In the genomic region with DNA sequence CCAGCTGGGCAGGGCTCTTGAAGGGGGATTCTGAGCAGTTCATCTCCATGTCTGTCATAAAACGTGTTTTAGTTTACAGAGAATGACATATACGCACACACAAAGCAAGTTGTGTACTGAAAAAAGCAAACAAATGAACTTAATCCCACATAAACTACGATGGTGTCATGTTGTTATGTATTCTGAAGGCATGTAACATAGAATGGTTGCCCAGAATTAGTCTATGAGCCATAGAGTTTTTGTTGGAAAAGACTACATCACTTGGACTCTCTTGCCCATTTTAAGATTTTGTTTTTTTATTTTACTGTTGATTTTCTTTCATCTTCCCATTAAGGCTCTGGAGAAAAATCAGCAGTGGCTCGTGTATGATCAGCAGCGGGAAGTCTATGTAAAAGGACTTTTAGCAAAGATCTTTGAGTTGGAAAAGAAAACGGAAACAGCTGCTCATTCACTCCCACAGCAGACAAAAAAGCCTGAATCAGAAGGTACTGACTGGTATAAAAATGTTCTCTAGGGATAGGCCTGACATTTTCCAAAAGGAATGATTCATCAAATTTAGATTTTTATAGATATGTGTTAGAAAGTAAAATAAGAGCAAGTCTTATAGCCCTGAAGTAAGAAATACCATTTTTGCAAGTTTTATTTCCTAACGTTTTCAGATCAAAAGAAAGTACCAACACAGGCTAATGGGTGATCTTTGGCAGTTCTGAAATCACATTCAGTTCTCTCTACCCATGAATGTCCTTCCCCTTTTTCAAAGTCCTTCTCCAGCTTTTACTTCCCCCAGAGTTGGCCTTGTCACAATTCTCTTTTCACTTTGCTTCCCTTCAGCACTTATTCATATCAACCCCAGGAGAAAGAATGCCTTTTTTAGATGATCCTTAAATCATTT, we compare ENCODE assay signal across 16 cellular contexts. TPM values are rescaled to one million over a fixed set of nuclear protein-coding genes. Genes with fewer than 3 reads are reported as not detected.
DNase-seq lines count a peak whose midpoint lies in the region; ATAC-seq, FAIRE-seq and TF ChIP-seq lines count a peak whose summit lies in the region.
"Had no signal": no experiment of that assay in that cellular context is flagged by ENCODE, and none has a peak within 500 bp of the region (broad histone marks: within the 10 kb centered on the region; RNA-seq: fewer than 3 reads in every experiment).

No MANE protein-coding gene starts in this region.

- CTCF ChIA-PET in MCF 10A (lab: Yijun Ruan, JAX) (interaction anchor here (0.6 to 1.7 kb wide), 4 partner anchors 15 to 163 kb away, joined by 4 to 5 read pairs (median 4); partner anchors contain the start of gene MYOF), endothelial cell of umbilical vein (lab: Charles Lee) (interaction anchor here (1.3 to 7.2 kb wide), 2 partner anchors 11 to 436 kb away, joined by 3 to 67 read pairs; no protein-coding TSS in a partner anchor)

- H3K4me1 ChIP-seq in breast epithelium (no peaks in the 10 kb centered on the region), endothelial cell of umbilical vein (ENCODE audit: control insufficient read depth, extremely low read depth, insufficient read depth, low read length) (peaks cover 4% of the 10 kb centered on the region), aorta (ENCODE audit: control insufficient read depth in 1 of 2, insufficient read depth in 2 of 2, low read length in 2 of 2) (peaks cover 0 to 5% of the 10 kb centered on the region in 2 donors), endodermal cell (ENCODE audit: control insufficient read depth, insufficient read depth, low read length) (no peaks in the 10 kb centered on the region), small intestine (ENCODE audit: control insufficient read depth in 2 of 2, insufficient read depth in 1 of 2, low read depth in 1 of 2, low read length in 1 of 2) (no peaks in the 10 kb centered on the region)

- BruUV-seq in MCF 10A (replicated peaks; lab: Mats Ljungman, UMichigan) (no TSS peak), endothelial cell of umbilical vein (replicated peaks; lab: Mats Ljungman, UMichigan) (no TSS peak)

- H3K9me3 ChIP-seq in breast epithelium (no peaks in the 10 kb centered on the region), endothelial cell of umbilical vein (replicated peaks; ENCODE audit: control insufficient read depth, insufficient read depth, low read length) (no peaks in the 10 kb centered on the region), aorta (ENCODE audit: control insufficient read depth, low read length) (no peaks in the 10 kb centered on the region), endodermal cell (ENCODE audit: control insufficient read depth, low read length) (peaks cover 45% of the 10 kb centered on the region), small intestine (ENCODE audit: control insufficient read depth, low read depth) (no peaks in the 10 kb centered on the region)

- H3K9ac ChIP-seq in endothelial cell of umbilical vein (replicated peaks; ENCODE audit: extremely low read depth, insufficient read depth, low read length) (no peak overlapping the region), endodermal cell (ENCODE audit: extremely low read depth, low read length, poor library complexity, severe bottlenecking) (no peak overlapping the region)

- H4K20me1 ChIP-seq in endothelial cell of umbilical vein (replicated peaks; ENCODE audit: control insufficient read depth, extremely low read depth, insufficient read depth, low read length) = no peaks in the 10 kb centered on the region

- intact Hi-C loops in MCF 10A (cut with micrococcal nuclease) = loop anchor here (10.0 kb wide), 1 partner anchor 511 kb away; no protein-coding TSS in a partner anchor
- intact Hi-C loops in breast epithelium (cut with DNase I; ENCODE audit: low total_unique reads) = no loop called here
- intact Hi-C loops in endothelial cell of umbilical vein (cut with micrococcal nuclease) = no loop called here
- intact Hi-C loops in aorta (cut with DNase I) = no loop called here

- peaks cover 16% of the 10 kb centered on the region for H3K36me3 Mint-ChIP-seq in MCF 10A (ENCODE audit: insufficient read depth, unreplicated experiment)
- H3K36me3 Mint-ChIP-seq in endodermal cell (ENCODE audit: low read depth) = peaks cover 72% of the 10 kb centered on the region

- TF ChIP-seq CTCF in MCF 10A (IDR thresholded peaks at IDR 0.05; ENCODE audit: unreplicated experiment) = no peak
- TF ChIP-seq CTCF in breast epithelium (IDR thresholded peaks at IDR 0.05) = no peak
- TF ChIP-seq CTCF in endothelial cell of umbilical vein (IDR thresholded peaks at IDR 0.05; ENCODE audit: extremely low read depth in 1 of 2, insufficient read depth in 1 of 2, low read depth in 1 of 2, low read length in 2 of 2) = no peak
- TF ChIP-seq CTCF in endodermal cell (conservative IDR thresholded peaks at IDR 0.05) = no peak

- H3K4me1 Mint-ChIP-seq in MCF 10A (ENCODE audit: insufficient read depth, unreplicated experiment) (peaks cover 7% of the 10 kb centered on the region), endodermal cell (peaks cover 6% of the 10 kb centered on the region)

- peak overlapping the region; percentile 9 for H3K4me2 ChIP-seq in endothelial cell of umbilical vein (ENCODE audit: insufficient read depth, low read length)

- no peaks in the 10 kb centered on the region for H3K79me2 ChIP-seq in endothelial cell of umbilical vein (ENCODE audit: control insufficient read depth, insufficient read depth, low read length)

- no peak overlapping the region for H2AFZ ChIP-seq in endothelial cell of umbilical vein (ENCODE audit: low read depth, low read length)

- WGBS in aorta, 2 donors = 4% methylated on average over 7 of the region's 7 CpGs
- WGBS in endodermal cell (ENCODE audit: insufficient coverage in 1 of 2, insufficient read length in 1 of 2), 2 experiments = 87 to 93% methylated on average over 3 to 6 of the region's 7 CpGs
- WGBS in small intestine, 3 donors = 70 to 84% (median 81%) methylated on average over 7 of the region's 7 CpGs

- DNase-seq in MCF 10A (ENCODE audit: unreplicated experiment) (no peak), breast epithelium (ENCODE audit: low spot score in 2 of 2) (no peak), endothelial cell of umbilical vein (ENCODE audit: low read depth, low spot score) (peak; percentile 66), myocyte (ENCODE audit: low read depth) (peak; percentile 67), aorta (no peak), endodermal cell (no peak), small intestine (no peak), kidney glomerular epithelial cell (lab: John Stamatoyannopoulos, UW) (no peak)
- DNase-seq: ACHN; activated CD4-positive, alpha-beta T cell treated with anti-CD3 and anti-CD28 coated beads, Interleukin-2, amount 50 U/mL, for 1 hour; activated naive CD4-positive, alpha-beta T cell treated with Interleukin-2 at 50 U/mL for 16 hours; effector memory CD4-positive, alpha-beta T cell had no signal

- peak overlapping the region in 1 of 2 donors; percentile 4 for H3K27ac ChIP-seq in breast epithelium
- H3K27ac ChIP-seq in endothelial cell of umbilical vein (ENCODE audit: insufficient read depth, low read depth, low read length) = no peak overlapping the region
- peak overlapping the region; percentile 44 to 60 for H3K27ac ChIP-seq in aorta (ENCODE audit: low read depth in 1 of 2, low read length in 2 of 2)
- no peak overlapping the region for H3K27ac ChIP-seq in endodermal cell (ENCODE audit: low read depth, low read length)
- no peak overlapping the region for H3K27ac ChIP-seq in small intestine (ENCODE audit: low read depth in 1 of 2, low read length in 1 of 2)
- H3K27ac ChIP-seq: SK-N-MC had no signal

- peak; percentile 58 for ATAC-seq in aorta (ENCODE audit: low FRiP score)
- ATAC-seq: K562 had no signal

- POLR2A ChIA-PET in MCF 10A (lab: Yijun Ruan, JAX) = interaction anchor here (0.6 to 0.7 kb wide), 2 partner anchors 133 to 187 kb away, joined by 3 read pairs; no protein-coding TSS in a partner anchor
- POLR2A ChIA-PET in endothelial cell of umbilical vein (lab: Charles Lee) = no interaction called here

- H3K9me1 ChIP-seq in endothelial cell of umbilical vein (replicated peaks; ENCODE audit: control insufficient read depth, extremely low read depth, insufficient read depth, low read length) = no peaks in the 10 kb centered on the region

- H3K4me3 ChIP-seq in breast epithelium = no peak overlapping the region
- no peak overlapping the region for H3K4me3 ChIP-seq in endothelial cell of umbilical vein (replicated peaks in 1 of 3; ENCODE audit: insufficient read depth in 1 of 3, low read depth in 1 of 3, low read length in 3 of 3)
- no peak overlapping the region for H3K4me3 ChIP-seq in aorta (ENCODE audit: low read length in 2 of 2)
- H3K4me3 ChIP-seq in endodermal cell (ENCODE audit: low read length) = no peak overlapping the region
- H3K4me3 ChIP-seq in small intestine (ENCODE audit: low read depth in 1 of 2, low read length in 2 of 2) = no peak overlapping the region
- H3K4me3 ChIP-seq: K562, SK-N-MC had no signal

- no peaks in the 10 kb centered on the region for H3K27me3 Mint-ChIP-seq in MCF 10A (ENCODE audit: insufficient read depth, unreplicated experiment)
- H3K27me3 Mint-ChIP-seq in endodermal cell (ENCODE audit: insufficient read depth) = no peaks in the 10 kb centered on the region
- H3K27me3 Mint-ChIP-seq: type B pancreatic cell had no signal

- peak overlapping the region; percentile 1 for H3K27ac Mint-ChIP-seq in MCF 10A (ENCODE audit: low read depth, unreplicated experiment)
- H3K27ac Mint-ChIP-seq in endodermal cell = no peak overlapping the region
- H3K27ac Mint-ChIP-seq: type B pancreatic cell had no signal

- TF ChIP-seq POLR2A in breast epithelium (IDR thresholded peaks at IDR 0.05) (no peak), endothelial cell of umbilical vein (IDR thresholded peaks at IDR 0.05; ENCODE audit: low read depth, low read length) (no peak)

- FAIRE-seq in endothelial cell of umbilical vein (lab: Jason Lieb, UNC) (peak; percentile 55), small intestine (lab: Jason Lieb, UNC) (no peak)
- FAIRE-seq: K562 had no signal

- H3K27me3 ChIP-seq in breast epithelium (no peaks in the 10 kb centered on the region), endothelial cell of umbilical vein (ENCODE audit: control insufficient read depth in 2 of 2, insufficient read depth in 2 of 2, low read length in 2 of 2) (no peaks in the 10 kb centered on the region), aorta (ENCODE audit: control insufficient read depth in 1 of 2, insufficient read depth in 2 of 2, low read length in 1 of 2) (no peaks in the 10 kb centered on the region), endodermal cell (ENCODE audit: control insufficient read depth, insufficient read depth, low read length, poor library complexity, severe bottlenecking) (no peaks in the 10 kb centered on the region), small intestine (ENCODE audit: control insufficient read depth in 2 of 2, insufficient read depth in 2 of 2, low read length in 2 of 2) (no peaks in the 10 kb centered on the region)

- H3K36me3 ChIP-seq in breast epithelium = no peaks in the 10 kb centered on the region
- H3K36me3 ChIP-seq in endothelial cell of umbilical vein (ENCODE audit: control insufficient read depth in 2 of 2, extremely low read depth in 1 of 2, insufficient read depth in 2 of 2, low read length in 2 of 2) = peaks cover 0 to 27% of the 10 kb centered on the region in 2 experiments
- H3K36me3 ChIP-seq in aorta (ENCODE audit: control insufficient read depth in 1 of 2, insufficient read depth in 2 of 2, low read length in 1 of 2) = no peaks in the 10 kb centered on the region
- H3K36me3 ChIP-seq in endodermal cell (ENCODE audit: control insufficient read depth, insufficient read depth, low read length) = peaks cover 81% of the 10 kb centered on the region
- H3K36me3 ChIP-seq in small intestine (ENCODE audit: control insufficient read depth in 2 of 2, insufficient read depth in 2 of 2, low read length in 2 of 2) = no peaks in the 10 kb centered on the region

- H3K4me3 Mint-ChIP-seq in MCF 10A (ENCODE audit: unreplicated experiment) = no peak overlapping the region
- no peak overlapping the region for H3K4me3 Mint-ChIP-seq in endodermal cell
- H3K4me3 Mint-ChIP-seq: type B pancreatic cell had no signal

- dilution Hi-C loops in endothelial cell of umbilical vein (cut with MboI; ENCODE audit: extremely low pct_ligation_motif_present, low sequenced_read_pairs) = no loop called here

- H3K9me3 Mint-ChIP-seq in MCF 10A (ENCODE audit: unreplicated experiment) (no peaks in the 10 kb centered on the region), endodermal cell (peaks cover 19% of the 10 kb centered on the region)
- H3K9me3 Mint-ChIP-seq: type B pancreatic cell had no signal

RNA-seq across cellular contexts. Expression of gene CEP55, which starts 18.9 kb away (rescaled TPM):
- total RNA-seq in MCF 10A (2022) (25.2 and 39.4 TPM in 2 replicates), breast epithelium (1 to 10 TPM in 1 of 3 donors, under 1 TPM in 2; 0.33 to 2.1 (median 0.73) TPM), endothelial cell of umbilical vein (58.9 and 63.0 TPM in 2 replicates), myocyte (2.1 and 3.0 TPM in 2 replicates), aorta (1 to 10 TPM in 1 of 2 donors, under 1 TPM in 1; 0.55 to 1.4 TPM), endodermal cell (10 to 100 TPM; 50.3 to 66.8 TPM)
- polyA plus RNA-seq in endothelial cell of umbilical vein (13.8 and 17.4 TPM in 2 replicates), aorta (1 to 10 TPM in 1 of 2 donors, under 1 TPM in 1; 0.43 to 2.8 TPM), small intestine (10 to 100 TPM in 1 of 3 donors, 1 to 10 TPM in 1, under 1 TPM in 1; 0.27 to 21.7 (median 1.1) TPM)
- 32.1 and 33.5 TPM in 2 replicates for polyA plus RNA-seq in endothelial cell of umbilical vein (2011; cell fraction: cytosol; rRNA removed)
- polyA plus RNA-seq in endothelial cell of umbilical vein (2011; cell fraction: nucleus; rRNA removed) = 17.7 and 25.4 TPM in 2 replicates
- 25.8 and 64.9 TPM in 2 replicates for polyA plus RNA-seq in endothelial cell of umbilical vein (2012)
- polyA minus RNA-seq in endothelial cell of umbilical vein = 11.5 and 13.4 TPM in 2 replicates
- 25.9 TPM for polyA minus RNA-seq in endothelial cell of umbilical vein (2011; cell fraction: cytosol; rRNA and poly(A)+ RNA removed)
- 7.3 and 12.3 TPM in 2 replicates for polyA minus RNA-seq in endothelial cell of umbilical vein (2011; cell fraction: nucleus; rRNA and poly(A)+ RNA removed)
- 0.29 TPM for polyA plus RNA-seq in myocyte (2012)
- polyA plus RNA-seq in endodermal cell (2013, experiment 1 of 2) = 39.2 TPM
- 45.6 TPM for polyA plus RNA-seq in endodermal cell (2013, experiment 2 of 2)

RNA-seq across cellular contexts. Expression of gene MYOF, which starts 33.2 kb away (rescaled TPM):
- total RNA-seq in MCF 10A (2022) = 167 and 181 TPM in 2 replicates
- 100 to 1,000 TPM; 118 to 131 (median 130) TPM for total RNA-seq in breast epithelium
- 342 and 379 TPM in 2 replicates for total RNA-seq in endothelial cell of umbilical vein
- 66.6 and 98.4 TPM in 2 replicates for polyA plus RNA-seq in endothelial cell of umbilical vein
- polyA plus RNA-seq in endothelial cell of umbilical vein (2011; cell fraction: cytosol; rRNA removed) = 135 and 154 TPM in 2 replicates
- 255 and 311 TPM in 2 replicates for polyA plus RNA-seq in endothelial cell of umbilical vein (2011; cell fraction: nucleus; rRNA removed)
- polyA plus RNA-seq in endothelial cell of umbilical vein (2012) = 238 and 280 TPM in 2 replicates
- 161 and 175 TPM in 2 replicates for polyA minus RNA-seq in endothelial cell of umbilical vein
- 34.8 TPM for polyA minus RNA-seq in endothelial cell of umbilical vein (2011; cell fraction: cytosol; rRNA and poly(A)+ RNA removed)
- 214 and 240 TPM in 2 replicates for polyA minus RNA-seq in endothelial cell of umbilical vein (2011; cell fraction: nucleus; rRNA and poly(A)+ RNA removed)
- 249 and 264 TPM in 2 replicates for total RNA-seq in myocyte
- polyA plus RNA-seq in myocyte (2012) = 174 TPM
- 100 to 1,000 TPM; 226 to 242 TPM for total RNA-seq in aorta
- polyA plus RNA-seq in aorta = 10 to 100 TPM; 13.4 to 26.4 TPM
- 10 to 100 TPM; 37.4 to 93.8 TPM for total RNA-seq in endodermal cell
- polyA plus RNA-seq in endodermal cell (2013, experiment 1 of 2) = 15.6 TPM
- 21.2 TPM for polyA plus RNA-seq in endodermal cell (2013, experiment 2 of 2)
- polyA plus RNA-seq in small intestine = 10 to 100 TPM in 1 of 3 donors, 1 to 10 TPM in 2; 1.6 to 20.6 (median 2.0) TPM

RNA-seq across cellular contexts. Expression of gene FFAR4, which starts 51.1 kb away (rescaled TPM):
- total RNA-seq in MCF 10A (2022) (not detected in 2 replicates), breast epithelium (1 to 10 TPM in 2 of 3 donors, under 1 TPM in 1; 0.33 to 2.9 (median 1.0) TPM), endothelial cell of umbilical vein (not detected in 2 replicates), myocyte (not detected in 2 replicates), aorta (under 1 TPM; 0.12 to 0.16 TPM), endodermal cell (not detected)
- polyA plus RNA-seq in endothelial cell of umbilical vein (not detected in 2 replicates), aorta (under 1 TPM in 1 of 2 donors, not detected in 1; 0.63 TPM), small intestine (1 to 10 TPM in 1 of 3 donors, under 1 TPM in 1, not detected in 1; 0.45 to 1.3 TPM)
- polyA plus RNA-seq in endothelial cell of umbilical vein (2011; cell fraction: cytosol; rRNA removed) = not detected in 2 replicates
- not detected in 2 replicates for polyA plus RNA-seq in endothelial cell of umbilical vein (2011; cell fraction: nucleus; rRNA removed)
- polyA plus RNA-seq in endothelial cell of umbilical vein (2012) = not detected in 2 replicates
- polyA minus RNA-seq in endothelial cell of umbilical vein = not detected in 2 replicates
- not detected for polyA minus RNA-seq in endothelial cell of umbilical vein (2011; cell fraction: cytosol; rRNA and poly(A)+ RNA removed)
- not detected in 2 replicates for polyA minus RNA-seq in endothelial cell of umbilical vein (2011; cell fraction: nucleus; rRNA and poly(A)+ RNA removed)
- polyA plus RNA-seq in myocyte (2012) = not detected
- polyA plus RNA-seq in endodermal cell (2013, experiment 1 of 2) = not detected
- 0.17 TPM for polyA plus RNA-seq in endodermal cell (2013, experiment 2 of 2)
- total RNA-seq: K562, NCI-H460 had no signal
- polyA plus RNA-seq: K562 had no signal

Comparison
In these comparisons a context has a peak if more than half of its experiments do, and no peak if none do; other contexts are left out.
1. DNase-seq: peak in endothelial cell of umbilical vein (single experiment) and myocyte (single experiment); none in MCF 10A (single experiment), breast epithelium (0 of 2), aorta (0 of 2), endodermal cell (single experiment), small intestine (single experiment) and kidney glomerular epithelial cell (single experiment).
2. H3K27ac ChIP-seq: peak in aorta (2 of 2); none in endothelial cell of umbilical vein (single experiment), endodermal cell (single experiment) and small intestine (0 of 2).